Comparison of ENCODE assay signal across 8 cellular contexts in the genomic region with DNA sequence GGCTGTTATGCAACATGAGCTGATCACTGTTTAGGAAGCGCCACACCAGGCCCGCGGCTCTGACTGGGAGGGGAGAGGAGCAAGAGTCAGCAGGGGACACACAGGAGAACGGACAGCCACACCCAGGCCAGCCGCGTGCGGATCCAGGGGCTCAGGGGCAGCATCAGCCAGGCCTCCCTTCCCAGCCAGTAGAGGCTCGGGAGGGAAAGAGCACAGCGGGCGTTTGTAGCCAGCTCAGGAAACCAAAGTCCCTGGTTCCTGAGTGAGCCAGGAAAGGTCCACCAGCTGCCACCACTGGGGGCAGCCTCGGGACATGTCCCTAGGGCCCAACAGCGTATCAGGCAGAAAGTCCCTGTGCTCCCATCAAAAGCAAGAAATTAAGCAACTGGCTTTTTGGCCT.
DNase-seq lines count a peak whose midpoint lies in the region; ATAC-seq and TF ChIP-seq lines count a peak whose summit lies in the region.

No MANE protein-coding gene starts in this region.

- peak overlapping the region in 1 of 59 donors; percentile 15 for H3K4me3 ChIP-seq in dorsolateral prefrontal cortex

- peak in 50 of 56 donors; percentile 7 to 55 (median 38) for TF ChIP-seq CTCF in dorsolateral prefrontal cortex (IDR thresholded peaks at IDR 0.05 in 54 of 56, conservative IDR thresholded peaks at IDR 0.05 in 2 of 56; ENCODE audit: low read depth in 1 of 56, partially characterized antibody in 56 of 56)

- no peak for ATAC-seq in GM18520 (IDR thresholded peaks at IDR 0.05; ENCODE audit: unreplicated experiment)
- ATAC-seq in T-cell (replicated peaks in 1 of 4), result no peak

- peaks cover 2% of the 10 kb centered on the region for H3K36me3 Mint-ChIP-seq in T-cell

- POLR2A ChIA-PET in T-cell (lab: Charles Lee), result no interaction called here

- peak overlapping the region in 50 of 59 donors; percentile 8 to 80 (median 56) for H3K27ac ChIP-seq in dorsolateral prefrontal cortex

- no peak overlapping the region for H3K4me3 Mint-ChIP-seq in T-cell

- no peak overlapping the region for H3K27ac Mint-ChIP-seq in T-cell

- CTCF ChIA-PET in T-cell (lab: Charles Lee), result no interaction called here

- DNase-seq in D341Med (ENCODE audit: low spot score), result peak; percentile 63
- DNase-seq in Kasumi-1 (lab: John Stamatoyannopoulos, UW), result peak; percentile 41 to 44
- peak in 4 of 10 donors; percentile 10 to 40 (median 24) for DNase-seq in dorsolateral prefrontal cortex
- DNase-seq in mesenteric fat pad (ENCODE audit: low spot score), result peak; percentile 89
- DNase-seq in glomerular visceral epithelial cell (ENCODE audit: extremely low spot score), result no peak
- DNase-seq in T-cell, result no peak
- DNase-seq in stimulated activated CD4-positive, alpha-beta T cell treated with anti-CD3 and anti-CD28 coated beads, Interleukin-1b, Interleukin-23, amount 100 ng/mL, for 48 hours, result no peak

- intact Hi-C loops in dorsolateral prefrontal cortex (cut with DNase I), result no loop called here

- no peaks in the 10 kb centered on the region for H3K27me3 ChIP-seq in dorsolateral prefrontal cortex

- peaks cover 0 to 5% (median 4%) of the 10 kb centered on the region in 3 donors for H3K4me1 Mint-ChIP-seq in T-cell

- no peaks in the 10 kb centered on the region for H3K27me3 Mint-ChIP-seq in T-cell

- no peaks in the 10 kb centered on the region for H3K9me3 Mint-ChIP-seq in T-cell

Comparison
In these comparisons a context has a peak if more than half of its experiments do, and no peak if none do; other contexts are left out.
1. DNase-seq: peak in D341Med (single experiment), Kasumi-1 (2 of 2) and mesenteric fat pad (single experiment); none in glomerular visceral epithelial cell (single experiment), T-cell (0 of 34) and stimulated activated CD4-positive, alpha-beta T cell treated with anti-CD3 and anti-CD28 coated beads, Interleukin-1b, Interleukin-23, amount 100 ng/mL, for 48 hours (single experiment).